ENCODE assay signal across 11 cellular contexts in genomic region chr1:53047737-53048344, GRCh38. TPM values are rescaled to one million over a fixed set of nuclear protein-coding genes. Genes with fewer than 3 reads are reported as not detected.
DNase-seq lines count a peak whose midpoint lies in the region; ATAC-seq, FAIRE-seq and TF ChIP-seq lines count a peak whose summit lies in the region.
"Had no signal": no experiment of that assay in that cellular context is flagged by ENCODE, and none has a peak within 500 bp of the region (broad histone marks: within the 10 kb centered on the region; RNA-seq: fewer than 3 reads in every experiment).

No MANE protein-coding gene starts in this region.

- no peak overlapping the region for H3K4me3 Mint-ChIP-seq in activated CD4-positive, alpha-beta T cell treated with anti-CD3 and anti-CD28 coated beads for 36 hours
- no peak overlapping the region for H3K4me3 Mint-ChIP-seq in progenitor cell of endocrine pancreas (ENCODE audit: low read depth)

- no peak overlapping the region for H2AK5ac ChIP-seq in H1 (ENCODE audit: low read depth, low read length)

- peak overlapping the region; percentile 12 for H4K5ac ChIP-seq in H1 (ENCODE audit: insufficient read length, low read depth, low read length)

- H3K9ac ChIP-seq in H1 (replicated peaks in 1 of 4; ENCODE audit: extremely low read depth in 1 of 4, low read depth in 3 of 4, low read length in 3 of 4): no peak overlapping the region
- H3K9ac ChIP-seq: BLaER1 had no signal

- peaks cover 17% of the 10 kb centered on the region for H3K36me3 Mint-ChIP-seq in activated CD4-positive, alpha-beta T cell treated with anti-CD3 and anti-CD28 coated beads for 36 hours (ENCODE audit: low read depth)
- H3K36me3 Mint-ChIP-seq in progenitor cell of endocrine pancreas (ENCODE audit: insufficient read depth): peaks cover 10% of the 10 kb centered on the region

- TF ChIP-seq CTCF in H1 (IDR thresholded peaks at IDR 0.05; ENCODE audit: control extremely low read depth in 1 of 3, insufficient read depth in 1 of 3, low read depth in 1 of 3, low read length in 3 of 3) (no peak), progenitor cell of endocrine pancreas (IDR thresholded peaks at IDR 0.05; ENCODE audit: unreplicated experiment) (no peak)

- no peak overlapping the region for H2BK12ac ChIP-seq in H1 (ENCODE audit: low read depth, low read length)

- H3K18ac ChIP-seq in H1 (ENCODE audit: extremely low read depth, low read length): no peak overlapping the region

- DNase-seq in activated CD4-positive, alpha-beta T cell treated with anti-CD3 and anti-CD28 coated beads for 36 hours: peak; percentile 33
- DNase-seq in activated CD4-positive, alpha-beta T cell treated with anti-CD3 and anti-CD28 coated beads, Interleukin-2, amount 50 U/mL, for 4 hours: no peak
- DNase-seq in NCI-H226 (peak; percentile 92), H1 (ENCODE audit: low read depth in 1 of 2, low spot score in 2 of 2) (no peak), progenitor cell of endocrine pancreas (ENCODE audit: low spot score, unreplicated experiment) (no peak), OCI-M2 (lab: John Stamatoyannopoulos, UW; ENCODE audit: unreplicated experiment) (no peak)
- DNase-seq in stimulated activated CD4-positive, alpha-beta T cell treated with anti-CD3 and anti-CD28 coated beads, Interleukin-2, amount 100 ng/mL, for 48 hours: no peak
- DNase-seq: amygdala had no signal

- H2BK120ac ChIP-seq in H1 (replicated peaks; ENCODE audit: low read depth, low read length): no peak overlapping the region

- no peak overlapping the region for H3K4me3 ChIP-seq in H1 (ENCODE audit: extremely low read depth in 1 of 4, insufficient read depth in 2 of 4, low read depth in 3 of 4, low read length in 4 of 4)
- H3K4me3 ChIP-seq: BLaER1 had no signal

- H3K23me2 ChIP-seq in H1 (ENCODE audit: low read depth, low read length): no peaks in the 10 kb centered on the region

- intact Hi-C loops in activated CD4-positive, alpha-beta T cell treated with anti-CD3 and anti-CD28 coated beads for 36 hours (cut with DNase I, micrococcal nuclease): no loop called here

- no peak overlapping the region for H3K4me2 ChIP-seq in H1 (ENCODE audit: insufficient read depth in 1 of 2, low read depth in 2 of 2, low read length in 2 of 2)
- H3K4me2 ChIP-seq: BLaER1 had no signal

- no peak for TF ChIP-seq RAD21 in H1 (IDR thresholded peaks at IDR 0.05 in 1 of 2, conservative IDR thresholded peaks at IDR 0.05 in 1 of 2; ENCODE audit: low read depth in 2 of 2, low read length in 2 of 2)

- TF ChIP-seq EP300 in H1 (IDR thresholded peaks at IDR 0.05; ENCODE audit: borderline replicate concordance in 1 of 2, low read depth in 2 of 2, low read length in 2 of 2): no peak

- no peaks in the 10 kb centered on the region for H3K79me2 ChIP-seq in H1 (ENCODE audit: control insufficient read depth in 1 of 2, insufficient read depth in 2 of 2, low read length in 2 of 2)

- H2BK20ac ChIP-seq in H1 (ENCODE audit: low read length): no peak overlapping the region

- H3K9me3 Mint-ChIP-seq in activated CD4-positive, alpha-beta T cell treated with anti-CD3 and anti-CD28 coated beads for 36 hours (ENCODE audit: low read depth): no peaks in the 10 kb centered on the region
- H3K9me3 Mint-ChIP-seq in progenitor cell of endocrine pancreas (ENCODE audit: low read depth): no peaks in the 10 kb centered on the region

- H4K8ac ChIP-seq in H1 (ENCODE audit: extremely low read depth, insufficient read depth, low read length): peak overlapping the region; percentile 65

- no peak for TF ChIP-seq POLR2A in H1 (IDR thresholded peaks at IDR 0.05; ENCODE audit: control extremely low read depth in 1 of 2, low read depth in 2 of 2, low read length in 2 of 2)

- no peak overlapping the region for H4K91ac ChIP-seq in H1 (replicated peaks; ENCODE audit: insufficient read length, low read length)

- no peak overlapping the region for H2BK15ac ChIP-seq in H1 (ENCODE audit: low read length)

- CTCF ChIA-PET in activated CD4-positive, alpha-beta T cell treated with anti-CD3 and anti-CD28 coated beads for 36 hours (lab: Charles Lee): interaction anchor here (1.4 kb wide), 1 partner anchor 12 kb away, joined by 3 read pairs; no protein-coding TSS in a partner anchor
- CTCF ChIA-PET in H1 (lab: Charles Lee; ENCODE audit: partially characterized antibody): interaction anchor here (0.9 to 2.0 kb wide), 3 partner anchors 13 to 124 kb away, joined by 3 to 5 read pairs (median 3); partner anchors contain the start of gene PODN

- no peaks in the 10 kb centered on the region for H3K27me3 ChIP-seq in H1 (replicated peaks in 1 of 4; ENCODE audit: control insufficient read depth in 3 of 4, extremely low read depth in 1 of 4, insufficient read depth in 3 of 4, low read length in 3 of 4)
- H3K27me3 ChIP-seq: BLaER1 had no signal

- H3K4me1 Mint-ChIP-seq in activated CD4-positive, alpha-beta T cell treated with anti-CD3 and anti-CD28 coated beads for 36 hours: peaks cover 10% of the 10 kb centered on the region
- H3K4me1 Mint-ChIP-seq in progenitor cell of endocrine pancreas (ENCODE audit: low read depth): peaks cover 5% of the 10 kb centered on the region

- no peak overlapping the region for H3K14ac ChIP-seq in H1 (ENCODE audit: insufficient read length)

- ATAC-seq in activated CD4-positive, alpha-beta T cell treated with anti-CD3 and anti-CD28 coated beads for 36 hours: peak; percentile 98
- ATAC-seq in GM21423 (IDR thresholded peaks at IDR 0.05; ENCODE audit: unreplicated experiment): no peak

- no peaks in the 10 kb centered on the region for H3K79me1 ChIP-seq in H1 (ENCODE audit: low read depth, low read length)

- H3K9me3 ChIP-seq in H1 (ENCODE audit: insufficient read depth in 2 of 2, low read depth in 1 of 2, low read length in 1 of 2): no peaks in the 10 kb centered on the region
- H3K9me3 ChIP-seq: BLaER1 had no signal

- 79% methylated on average over 4 of the region's 4 CpGs; no CpG with 5 or more reads in 1 of the 2 experiments for WGBS in H1 (ENCODE audit: extremely low coverage in 1 of 2, insufficient coverage in 1 of 2, insufficient read length in 1 of 2, insufficient replicate concordance in 2 of 2, low coverage in 1 of 2, low lambda C conversion rate in 2 of 2, missing lambda C conversion rate in 1 of 2), 2 experiments

- no peak for FAIRE-seq in H1 (lab: Jason Lieb, UNC)

- H3K36me3 ChIP-seq in H1 (ENCODE audit: control insufficient read depth in 2 of 4, insufficient read depth in 4 of 4, low read length in 3 of 4): no peaks in the 10 kb centered on the region

- no peak overlapping the region for H3K56ac ChIP-seq in H1 (replicated peaks; ENCODE audit: insufficient read length, low read depth, low read length)

- POLR2A ChIA-PET in activated CD4-positive, alpha-beta T cell treated with anti-CD3 and anti-CD28 coated beads for 36 hours (lab: Charles Lee): interaction anchor here (0.5 to 0.6 kb wide), 2 partner anchors 13 to 17 kb away, joined by 3 to 4 read pairs; no protein-coding TSS in a partner anchor
- POLR2A ChIA-PET in H1 (lab: Charles Lee; ENCODE audit: partially characterized antibody): no interaction called here

- no peak overlapping the region for H2BK5ac ChIP-seq in H1 (ENCODE audit: low read depth, low read length)

- no peaks in the 10 kb centered on the region for H4K20me1 ChIP-seq in H1 (replicated peaks in 1 of 2; ENCODE audit: control insufficient read depth in 1 of 2, insufficient read depth in 2 of 2, low read length in 2 of 2)
- H4K20me1 ChIP-seq: BLaER1 had no signal

- no peak overlapping the region for H3K23ac ChIP-seq in H1 (ENCODE audit: insufficient read length)

- no peak overlapping the region for H3K27ac ChIP-seq in H1 (ENCODE audit: low read depth, low read length)
- H3K27ac ChIP-seq: BLaER1, HL-60 had no signal

- no peaks in the 10 kb centered on the region for H3K27me3 Mint-ChIP-seq in activated CD4-positive, alpha-beta T cell treated with anti-CD3 and anti-CD28 coated beads for 36 hours
- H3K27me3 Mint-ChIP-seq in progenitor cell of endocrine pancreas: peaks cover under 1% of the 10 kb centered on the region

- peaks cover 5 to 13% (median 10%) of the 10 kb centered on the region in 4 experiments for H3K4me1 ChIP-seq in H1 (replicated peaks in 1 of 4; ENCODE audit: control insufficient read depth in 3 of 4, insufficient read depth in 4 of 4, low read length in 3 of 4)
- H3K4me1 ChIP-seq: BLaER1 had no signal

- H3K4ac ChIP-seq in H1 (replicated peaks; ENCODE audit: insufficient read length, low read depth, low read length): no peak overlapping the region

- H3K27ac Mint-ChIP-seq in activated CD4-positive, alpha-beta T cell treated with anti-CD3 and anti-CD28 coated beads for 36 hours: peak overlapping the region; percentile 65
- H3K27ac Mint-ChIP-seq in progenitor cell of endocrine pancreas: peak overlapping the region; percentile 5

- no peak overlapping the region for H2AFZ ChIP-seq in H1 (ENCODE audit: low read length)

TF ChIP-seq in H1, 55 proteins besides CTCF, POLR2A, EP300 and RAD21:
- TF ChIP-seq YY1 (IDR thresholded peaks at IDR 0.05; ENCODE audit: low read depth, low read length) (no peak), TBP (IDR thresholded peaks at IDR 0.05; ENCODE audit: low read depth, low read length) (no peak), NRF1 (IDR thresholded peaks at IDR 0.05; ENCODE audit: low read depth, low read length) (no peak), CBX8 (IDR thresholded peaks at IDR 0.05; ENCODE audit: borderline replicate concordance, low read depth, low read length) (no peak)

RNA-seq across cellular contexts. Expression of gene PODN, which starts 14.2 kb away (rescaled TPM):
- not detected for total RNA-seq in activated CD4-positive, alpha-beta T cell treated with anti-CD3 and anti-CD28 coated beads for 36 hours
- 0.11 and 0.17 TPM in 2 replicates for total RNA-seq in H1 (2021; fragmentation: NEBNext Ultra II Directional; extraction: Animal tissue kit (Norgen Biotek cat#: 25700))
- polyA plus RNA-seq in H1 (2011; rRNA removed): 0.17 and 0.63 TPM in 2 replicates
- 0.50 TPM for polyA plus RNA-seq in H1 (2011; cell fraction: cytosol; rRNA removed)
- polyA plus RNA-seq in H1 (2011; cell fraction: nucleus; rRNA removed): 0.91 TPM
- 0.17 to 0.42 TPM (median 0.31 TPM) in 4 replicates for polyA plus RNA-seq in H1 (2012, experiment 1 of 2)
- polyA plus RNA-seq in H1 (2012, experiment 2 of 2): 0.22 TPM
- polyA plus RNA-seq in H1 (2013, experiment 1 of 2): 0.14 TPM
- polyA plus RNA-seq in H1 (2013, experiment 2 of 2): 0.22 TPM
- 0.28 and 0.39 TPM in 2 replicates for polyA minus RNA-seq in H1 (2011; rRNA and poly(A)+ RNA removed)
- polyA minus RNA-seq in H1 (2011; cell fraction: cytosol; rRNA and poly(A)+ RNA removed): 1.8 TPM
- 0.30 TPM for polyA minus RNA-seq in H1 (2011; cell fraction: nucleus; rRNA and poly(A)+ RNA removed)
- 0.26 and 0.38 TPM in 2 replicates for total RNA-seq in progenitor cell of endocrine pancreas

Comparison
In these comparisons a context has a peak if more than half of its experiments do, and no peak if none do; other contexts are left out.
1. DNase-seq: peak in activated CD4-positive, alpha-beta T cell treated with anti-CD3 and anti-CD28 coated beads for 36 hours (single experiment) and NCI-H226 (single experiment); none in activated CD4-positive, alpha-beta T cell treated with anti-CD3 and anti-CD28 coated beads, Interleukin-2, amount 50 U/mL, for 4 hours (0 of 2), H1 (0 of 2), progenitor cell of endocrine pancreas (single experiment), OCI-M2 (single experiment) and stimulated activated CD4-positive, alpha-beta T cell treated with anti-CD3 and anti-CD28 coated beads, Interleukin-2, amount 100 ng/mL, for 48 hours (0 of 2).